Comparison of ENCODE assay signal across 8 cellular contexts in the genomic region with DNA sequence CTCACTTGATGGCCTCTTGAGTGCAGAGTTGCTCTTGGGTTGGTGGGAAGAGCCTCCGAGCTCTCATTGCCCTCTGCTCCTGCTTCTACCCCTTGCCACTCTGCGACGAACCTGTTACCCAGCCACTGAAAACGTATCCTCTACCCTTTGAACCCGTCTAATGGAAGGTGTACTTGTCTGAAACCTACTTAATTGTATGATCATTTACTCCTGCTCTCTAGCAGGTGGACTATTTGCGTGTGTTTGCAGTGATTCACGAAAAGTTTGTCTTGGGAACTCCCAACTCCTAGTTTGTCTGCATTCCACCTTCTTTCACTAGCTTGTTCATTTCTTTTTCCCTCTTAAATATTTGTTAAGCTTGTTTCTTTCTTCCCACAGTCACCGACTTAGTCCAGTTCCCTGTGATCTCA. TPM values are rescaled to one million over a fixed set of nuclear protein-coding genes. Genes with fewer than 3 reads are reported as not detected.
DNase-seq lines count a peak whose midpoint lies in the region; ATAC-seq and FAIRE-seq lines count a peak whose summit lies in the region.

No MANE protein-coding gene starts in this region.

- H3K27ac ChIP-seq in skeletal muscle tissue (ENCODE audit: low read depth, low read length) = peak overlapping the region; percentile 49

- H3K9me3 Mint-ChIP-seq in activated T-helper 1 cell treated with anti-CD3 and anti-CD28 coated beads, Interleukin-12 subunit alpha, Interleukin-12 subunit beta, Interleukin-2, Interleukin-4 antibody, amounts not matched to agents 30 ng/mL and 10 ng/mL and 1 ng/mL, durations not matched to agents 14 hours and 24 hours and 36 hours = peaks cover 7% of the 10 kb centered on the region

- H3K27ac Mint-ChIP-seq in activated T-helper 1 cell treated with anti-CD3 and anti-CD28 coated beads, Interleukin-12 subunit alpha, Interleukin-12 subunit beta, Interleukin-2, Interleukin-4 antibody, amounts not matched to agents 30 ng/mL and 10 ng/mL and 1 ng/mL, durations not matched to agents 14 hours and 24 hours and 36 hours = peak overlapping the region; percentile 84

- H3K36me3 Mint-ChIP-seq in activated T-helper 1 cell treated with anti-CD3 and anti-CD28 coated beads, Interleukin-12 subunit alpha, Interleukin-12 subunit beta, Interleukin-2, Interleukin-4 antibody, amounts not matched to agents 30 ng/mL and 10 ng/mL and 1 ng/mL, durations not matched to agents 14 hours and 24 hours and 36 hours (ENCODE audit: low read depth) = peaks cover 23% of the 10 kb centered on the region

- ATAC-seq in HG02943 (IDR thresholded peaks at IDR 0.05; ENCODE audit: low read depth, unreplicated experiment) (peak; percentile 11), GM18861 (IDR thresholded peaks at IDR 0.05; ENCODE audit: unreplicated experiment) (no peak)

- peak overlapping the region; percentile 92 for H3K4me3 Mint-ChIP-seq in activated T-helper 1 cell treated with anti-CD3 and anti-CD28 coated beads, Interleukin-12 subunit alpha, Interleukin-12 subunit beta, Interleukin-2, Interleukin-4 antibody, amounts not matched to agents 30 ng/mL and 10 ng/mL and 1 ng/mL, durations not matched to agents 14 hours and 24 hours and 36 hours

- peaks cover 57% of the 10 kb centered on the region for H3K4me1 Mint-ChIP-seq in activated T-helper 1 cell treated with anti-CD3 and anti-CD28 coated beads, Interleukin-12 subunit alpha, Interleukin-12 subunit beta, Interleukin-2, Interleukin-4 antibody, amounts not matched to agents 30 ng/mL and 10 ng/mL and 1 ng/mL, durations not matched to agents 14 hours and 24 hours and 36 hours (ENCODE audit: low read depth)

- DNase-seq in GM18507 (ENCODE audit: extremely low spot score, insufficient read length, low read depth) = no peak
- no peak for DNase-seq in activated T-helper 1 cell treated with anti-CD3 and anti-CD28 coated beads, Interleukin-12 subunit alpha, Interleukin-12 subunit beta, Interleukin-2, Interleukin-4 antibody, amounts not matched to agents 30 ng/mL and 10 ng/mL and 1 ng/mL, durations not matched to agents 14 hours and 24 hours and 36 hours (ENCODE audit: low spot score)
- peak; percentile 2 for DNase-seq in hepatic stellate cell (ENCODE audit: low spot score)
- no peak for DNase-seq in SKM-1 treated with dmso at 0.1 percent for 144 hours (lab: John Stamatoyannopoulos, UW; ENCODE audit: unreplicated experiment)
- DNase-seq in activated CD4-positive, alpha-beta T cell treated with anti-CD3 and anti-CD28 coated beads, Interleukin-2, amount 50 U/mL, for 4 hours = no peak

- intact Hi-C loops in activated T-helper 1 cell treated with anti-CD3 and anti-CD28 coated beads, Interleukin-12 subunit alpha, Interleukin-12 subunit beta, Interleukin-2, Interleukin-4 antibody, amounts not matched to agents 30 ng/mL and 10 ng/mL and 1 ng/mL, durations not matched to agents 14 hours and 24 hours and 36 hours (cut with micrococcal nuclease) = loop anchor here (1.0 to 5.0 kb wide), 7 partner anchors 33 to 871 kb away; a partner anchor contains a TSS

- H3K4me3 ChIP-seq in skeletal muscle tissue (ENCODE audit: low read length in 3 of 3) = peak overlapping the region; percentile 88 to 98 (median 89)

- H3K9ac ChIP-seq in skeletal muscle tissue (ENCODE audit: low read depth in 1 of 3, low read length in 3 of 3) = peak overlapping the region; percentile 64 to 89 (median 86)

- FAIRE-seq in GM18507 (lab: Jason Lieb, UNC) = peak; percentile 75

- no peaks in the 10 kb centered on the region for H3K27me3 ChIP-seq in skeletal muscle tissue (ENCODE audit: control insufficient read depth in 3 of 3, insufficient read depth in 3 of 3, low read length in 3 of 3)

- H3K4me1 ChIP-seq in skeletal muscle tissue (ENCODE audit: control insufficient read depth in 3 of 3, insufficient read depth in 3 of 3, low read length in 3 of 3) = peaks cover 2 to 19% (median 17%) of the 10 kb centered on the region in 3 donors

- H3K27me3 Mint-ChIP-seq in activated T-helper 1 cell treated with anti-CD3 and anti-CD28 coated beads, Interleukin-12 subunit alpha, Interleukin-12 subunit beta, Interleukin-2, Interleukin-4 antibody, amounts not matched to agents 30 ng/mL and 10 ng/mL and 1 ng/mL, durations not matched to agents 14 hours and 24 hours and 36 hours (ENCODE audit: insufficient read depth) = peaks cover 1% of the 10 kb centered on the region

- H3K36me3 ChIP-seq in skeletal muscle tissue (ENCODE audit: control insufficient read depth in 3 of 3, insufficient read depth in 3 of 3, low read length in 3 of 3) = peaks cover 2 to 27% (median 13%) of the 10 kb centered on the region in 3 donors

- no peaks in the 10 kb centered on the region for H3K9me3 ChIP-seq in skeletal muscle tissue (ENCODE audit: control insufficient read depth in 3 of 3, low read length in 3 of 3)

RNA-seq across cellular contexts. Expression of a gene that starts 0.5 kb away (rescaled TPM):
- 5.9 and 6.5 TPM in 2 replicates for total RNA-seq in activated T-helper 1 cell treated with anti-CD3 and anti-CD28 coated beads, Interleukin-12 subunit alpha, Interleukin-12 subunit beta, Interleukin-2, Interleukin-4 antibody, amounts not matched to agents 30 ng/mL and 10 ng/mL and 1 ng/mL, durations not matched to agents 14 hours and 24 hours and 36 hours
- total RNA-seq in skeletal muscle tissue = 14.6 TPM
